Comparison of ENCODE assay signal across 11 cellular contexts in genomic region chr6:15429146-15430110, GRCh38.
DNase-seq lines count a peak whose midpoint lies in the region; ATAC-seq and TF ChIP-seq lines count a peak whose summit lies in the region.
"Had no signal": no experiment of that assay in that cellular context is flagged by ENCODE, and none has a peak within 500 bp of the region (broad histone marks: within the 10 kb centered on the region; RNA-seq: fewer than 3 reads in every experiment).

No MANE protein-coding gene starts in this region.

- peaks cover 0 to 2% (median 0%) of the 10 kb centered on the region in 3 donors for H3K9me3 ChIP-seq in tibial artery

- in situ Hi-C loops in astrocyte of the cerebellum (cut with HindIII; ENCODE audit: low sequenced_read_pairs): no loop called here

- H3K4me3 Mint-ChIP-seq in memory B cell: no peak overlapping the region
- H3K4me3 Mint-ChIP-seq: CD4-positive, alpha-beta memory T cell had no signal

- no peak overlapping the region for H3K27ac ChIP-seq in tibial artery
- H3K27ac ChIP-seq: VCaP had no signal

- intact Hi-C loops in tibial artery (cut with DNase I; ENCODE audit: low total_unique reads): loop anchor here (10.0 kb wide), 1 partner anchor 185 kb away; the partner anchor contains the start of gene JARID2

- no peaks in the 10 kb centered on the region for H3K9me3 Mint-ChIP-seq in memory B cell
- H3K9me3 Mint-ChIP-seq: CD4-positive, alpha-beta memory T cell had no signal

- no peak overlapping the region for H3K4me3 ChIP-seq in AG04449 (ENCODE audit: low read depth, low read length)
- no peak overlapping the region for H3K4me3 ChIP-seq in astrocyte of the cerebellum (ENCODE audit: low read depth, low read length)
- no peak overlapping the region for H3K4me3 ChIP-seq in tibial artery

- H3K36me3 ChIP-seq in tibial artery: no peaks in the 10 kb centered on the region

- POLR2A ChIA-PET in AG04449 (lab: Yijun Ruan, JAX): interaction anchor here (0.6 kb wide), 1 partner anchor 164 kb away, joined by 3 read pairs; no protein-coding TSS in a partner anchor

- peaks cover 0 to 55% (median 27%) of the 10 kb centered on the region in 4 donors for H3K4me1 ChIP-seq in tibial artery

- H3K36me3 Mint-ChIP-seq in memory B cell: peaks cover 8% of the 10 kb centered on the region

- peak; percentile 66 for ATAC-seq in memory B cell (ENCODE audit: low read depth)
- no peak for ATAC-seq in HG03342 (IDR thresholded peaks at IDR 0.05; ENCODE audit: unreplicated experiment)
- no peak for ATAC-seq in GM21737 (IDR thresholded peaks at IDR 0.05; ENCODE audit: unreplicated experiment)

- H3K4me1 Mint-ChIP-seq in memory B cell: peaks cover 63% of the 10 kb centered on the region

- H3K27ac Mint-ChIP-seq in memory B cell: no peak overlapping the region

- H3K27me3 Mint-ChIP-seq in memory B cell: no peaks in the 10 kb centered on the region
- H3K27me3 Mint-ChIP-seq: CD4-positive, alpha-beta memory T cell had no signal

- DNase-seq in AG04449 (ENCODE audit: low read depth, low spot score): peak; percentile 63
- peak; percentile 53 for DNase-seq in HS-27A (ENCODE audit: low read depth)
- peak; percentile 84 for DNase-seq in astrocyte of the cerebellum (ENCODE audit: low read depth)
- DNase-seq in memory B cell (ENCODE audit: low spot score in 2 of 2): no peak
- DNase-seq in tibial artery: no peak
- no peak for DNase-seq in activated CD4-positive, alpha-beta T cell treated with anti-CD3 and anti-CD28 coated beads for 4 hours
- DNase-seq: CD4-positive, alpha-beta memory T cell; NCI-H510A treated with DMSO at 0.1 percent for 48 hours had no signal

- no peak for TF ChIP-seq CTCF in AG04449 (IDR thresholded peaks at IDR 0.05; ENCODE audit: insufficient read depth, low read length, missing control alignments)
- no peak for TF ChIP-seq CTCF in astrocyte of the cerebellum (IDR thresholded peaks at IDR 0.05; ENCODE audit: low read depth, low read length, missing control alignments)
- TF ChIP-seq CTCF in tibial artery (IDR thresholded peaks at IDR 0.05): no peak

- H3K27me3 ChIP-seq in tibial artery: no peaks in the 10 kb centered on the region

- CTCF ChIA-PET in AG04449 (lab: Yijun Ruan, JAX): interaction anchor here (0.9 kb wide), 1 partner anchor 11 kb away, joined by 3 read pairs; no protein-coding TSS in a partner anchor

Comparison
In these comparisons a context has a peak if more than half of its experiments do, and no peak if none do; other contexts are left out.
1. DNase-seq: peak in AG04449 (single experiment), HS-27A (single experiment) and astrocyte of the cerebellum (single experiment); none in memory B cell (0 of 2), tibial artery (0 of 2) and activated CD4-positive, alpha-beta T cell treated with anti-CD3 and anti-CD28 coated beads for 4 hours (0 of 2).